23 cellular contexts compared by ENCODE assay signal in the genomic region with DNA sequence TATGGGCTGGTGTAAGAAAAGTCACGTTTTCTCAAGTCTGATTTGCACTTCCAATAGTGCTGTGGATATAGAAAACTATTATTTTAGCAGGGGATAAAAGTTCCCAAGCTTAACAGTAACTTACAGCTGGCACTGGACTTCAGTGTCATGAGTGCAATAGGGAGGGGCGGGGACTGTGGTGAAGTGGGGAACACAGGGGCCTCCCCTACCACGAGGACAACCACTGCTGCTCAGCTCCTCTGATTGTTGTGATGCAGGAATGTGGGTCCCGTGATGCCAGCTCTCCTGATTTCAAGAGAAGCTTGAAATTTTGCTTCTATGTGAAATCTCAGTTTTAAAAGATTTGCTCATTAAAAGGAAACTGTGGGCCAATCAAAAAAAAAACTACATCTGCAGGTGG. TPM values are rescaled to one million over a fixed set of nuclear protein-coding genes. Genes with fewer than 3 reads are reported as not detected.
"Had no signal": no experiment of that assay in that cellular context is flagged by ENCODE, and none has a peak within 500 bp of the region (broad histone marks: within the 10 kb centered on the region; RNA-seq: fewer than 3 reads in every experiment).

No MANE protein-coding gene starts in this region.

- H3K9me3 ChIP-seq: gastrocnemius medialis had no signal

- ATAC-seq: esophagus mucosa, gastrocnemius medialis, heart right ventricle, left cardiac atrium, left lung, left ventricle myocardium superior, lower lobe of right lung had no signal

- H3K27ac ChIP-seq: coronary artery, epithelial cell of prostate, esophagus squamous epithelium, gastrocnemius medialis, heart right ventricle, left lung, lower lobe of right lung had no signal

- H3K36me3 ChIP-seq: esophagus squamous epithelium, gastrocnemius medialis, heart right ventricle, left lung, lower lobe of right lung had no signal

- H3K4me3 ChIP-seq: coronary artery, dorsolateral prefrontal cortex, esophagus squamous epithelium, gastrocnemius medialis, heart right ventricle, left lung, lower lobe of right lung had no signal

- H3K27me3 ChIP-seq: dorsolateral prefrontal cortex, gastrocnemius medialis, heart right ventricle, left lung had no signal

- DNase-seq: dermis blood vessel endothelial cell; dorsolateral prefrontal cortex; effector CD4-positive, alpha-beta T cell; effector memory CD4-positive, alpha-beta T cell; erythroblast; esophagus squamous epithelium; foreskin fibroblast; foreskin melanocyte; gastrocnemius medialis; glutamatergic neuron; head of caudate nucleus; heart right ventricle; hippocampal formation; left cardiac atrium; left lung; left ventricle myocardium superior; lower lobe of right lung; mesendoderm; midbrain had no signal

- H3K4me1 ChIP-seq: gastrocnemius medialis, lower lobe of right lung had no signal

RNA-seq across cellular contexts. Expression of gene SLC13A3, which starts 24.0 kb away (rescaled TPM):
- total RNA-seq: dermis blood vessel endothelial cell, lung microvascular endothelial cell had no signal
